Comparison of ENCODE assay signal across 31 cellular contexts in genomic region chr4:70969076-70969475, GRCh38. TPM values are rescaled to one million over a fixed set of nuclear protein-coding genes. Genes with fewer than 3 reads are reported as not detected.
DNase-seq lines count a peak whose midpoint lies in the region; ATAC-seq, FAIRE-seq and TF ChIP-seq lines count a peak whose summit lies in the region.
"Had no signal": no experiment of that assay in that cellular context is flagged by ENCODE, and none has a peak within 500 bp of the region (broad histone marks: within the 10 kb centered on the region; RNA-seq: fewer than 3 reads in every experiment).

No MANE protein-coding gene starts in this region.

- TF ChIP-seq POLR2A in GM12892 (IDR thresholded peaks at IDR 0.05; ENCODE audit: low read depth, low read length): no peak

- H3K4me3 Mint-ChIP-seq in nephron progenitor cell: no peak overlapping the region
- H3K4me3 Mint-ChIP-seq: immature natural killer cell; natural killer cell treated with Interleukin-12 subunit alpha and Interleukin-12 subunit beta and Interleukin-15 and Interleukin-18, amount 100 ng/mL, for 72 hours; stimulated activated naive B cell treated with anti-CD40 and anti-IgM and Interleukin-4, amounts not matched to agents 10 μg/mL and 1 μg/mL and 100 μg/mL, for 72 hours; T-helper 1 cell treated with Interleukin-12 subunit alpha and Interleukin-12 subunit beta and Interleukin-4 antibody, amounts not matched to agents 30 μg/mL and 1 μg/mL, for 36 hours had no signal

- H3K27me3 Mint-ChIP-seq in nephron progenitor cell (ENCODE audit: low read depth, poor library complexity): no peaks in the 10 kb centered on the region
- H3K27me3 Mint-ChIP-seq: natural killer cell treated with Interleukin-12 subunit alpha and Interleukin-12 subunit beta and Interleukin-15 and Interleukin-18, amount 100 ng/mL, for 72 hours; stimulated activated naive B cell treated with anti-CD40 and anti-IgM and Interleukin-4, amounts not matched to agents 10 μg/mL and 1 μg/mL and 100 μg/mL, for 72 hours had no signal

- DNase-seq in EH (ENCODE audit: low read depth): peak; percentile 24
- peak; percentile 9 for DNase-seq in NCI-H526 treated with DMSO at 0.1 percent for 48 hours (lab: John Stamatoyannopoulos, UW)
- peak; percentile 16 for DNase-seq in epithelial cell of esophagus (ENCODE audit: low read depth)
- DNase-seq in nephron progenitor cell: no peak
- no peak for DNase-seq in GM12892 (ENCODE audit: insufficient read length)
- no peak for DNase-seq in activated CD8-positive, alpha-beta memory T cell treated with anti-CD3 and anti-CD28 coated beads for 24 hours
- no peak for DNase-seq in putamen (ENCODE audit: low spot score)
- DNase-seq: activated CD4-positive, CD25-positive, alpha-beta regulatory T cell; activated T-cell treated with anti-CD3 and anti-CD28 coated beads, Interleukin-2, amount 50 U/mL, for 48 hours; adrenal gland; colonic mucosa; DMS53; effector CD4-positive, alpha-beta T cell; GF-D8; immature natural killer cell; NCI-H1048; NCI-H1694; NCI-H2171 treated with DMSO at 0.1 percent for 48 hours; NCI-H524; PC-3; stimulated activated naive B cell treated with anti-CD40 and anti-IgM and Interleukin-4, amounts not matched to agents 10 μg/mL and 1 μg/mL and 100 μg/mL, for 72 hours; substantia nigra; upper lobe of right lung had no signal

- no peaks in the 10 kb centered on the region for H3K9me3 Mint-ChIP-seq in nephron progenitor cell
- H3K9me3 Mint-ChIP-seq: immature natural killer cell; natural killer cell treated with Interleukin-12 subunit alpha and Interleukin-12 subunit beta and Interleukin-15 and Interleukin-18, amount 100 ng/mL, for 72 hours; stimulated activated naive B cell treated with anti-CD40 and anti-IgM and Interleukin-4, amounts not matched to agents 10 μg/mL and 1 μg/mL and 100 μg/mL, for 72 hours; T-helper 1 cell treated with Interleukin-12 subunit alpha and Interleukin-12 subunit beta and Interleukin-4 antibody, amounts not matched to agents 30 μg/mL and 1 μg/mL, for 36 hours had no signal

- peaks cover 62% of the 10 kb centered on the region for H3K36me3 Mint-ChIP-seq in nephron progenitor cell (ENCODE audit: low read depth)
- H3K36me3 Mint-ChIP-seq: natural killer cell treated with Interleukin-12 subunit alpha and Interleukin-12 subunit beta and Interleukin-15 and Interleukin-18, amount 100 ng/mL, for 72 hours had no signal

- FAIRE-seq in GM12892 (lab: Jason Lieb, UNC): no peak
- FAIRE-seq: TTC549 had no signal

- no peak for ATAC-seq in GM19455 (IDR thresholded peaks at IDR 0.05; ENCODE audit: unreplicated experiment)
- ATAC-seq: natural killer cell treated with Interleukin-12 subunit alpha and Interleukin-12 subunit beta and Interleukin-15 and Interleukin-18, amount 100 ng/mL, for 72 hours; PC-3; stimulated activated naive B cell treated with anti-CD40 and anti-IgM and Interleukin-4, amounts not matched to agents 10 μg/mL and 1 μg/mL and 100 μg/mL, for 72 hours; upper lobe of right lung had no signal

- H3K4me3 ChIP-seq in epithelial cell of esophagus (ENCODE audit: low read length): no peak overlapping the region
- H3K4me3 ChIP-seq: adrenal gland; BLaER1 treated with 17β-estradiol and CSF1 and Interleukin-3, amounts not matched to agents 10 nM and 100 nM; breast epithelium; colonic mucosa; SK-N-MC; skin epidermis; upper lobe of right lung had no signal

- H3K4me1 Mint-ChIP-seq in nephron progenitor cell: no peaks in the 10 kb centered on the region

- H3K27ac Mint-ChIP-seq in nephron progenitor cell: peak overlapping the region; percentile 11
- H3K27ac Mint-ChIP-seq: immature natural killer cell; natural killer cell treated with Interleukin-12 subunit alpha and Interleukin-12 subunit beta and Interleukin-15 and Interleukin-18, amount 100 ng/mL, for 72 hours; stimulated activated naive B cell treated with anti-CD40 and anti-IgM and Interleukin-4, amounts not matched to agents 10 μg/mL and 1 μg/mL and 100 μg/mL, for 72 hours; T-helper 1 cell treated with Interleukin-12 subunit alpha and Interleukin-12 subunit beta and Interleukin-4 antibody, amounts not matched to agents 30 μg/mL and 1 μg/mL, for 36 hours had no signal

- TF ChIP-seq CTCF in epithelial cell of esophagus (IDR thresholded peaks at IDR 0.05; ENCODE audit: insufficient read depth, low read depth, low read length, missing control alignments) (no peak), nephron progenitor cell (IDR thresholded peaks at IDR 0.05) (no peak)

RNA-seq across cellular contexts. Expression of gene DCK, which starts 24.4 kb away (rescaled TPM):
- polyA plus RNA-seq in GM12892 (2012; ENCODE audit: missing spikeins): 22.2 TPM

Comparison
In these comparisons a context has a peak if more than half of its experiments do, and no peak if none do; other contexts are left out.
1. DNase-seq: peak in EH (single experiment), NCI-H526 treated with DMSO at 0.1 percent for 48 hours (single experiment) and epithelial cell of esophagus (single experiment); none in nephron progenitor cell (single experiment), GM12892 (single experiment), activated CD8-positive, alpha-beta memory T cell treated with anti-CD3 and anti-CD28 coated beads for 24 hours (single experiment) and putamen (single experiment).